In genomic region chr7:142579946-142580345, GRCh38 we compare ENCODE assay signal across 17 cellular contexts.
DNase-seq lines count a peak whose midpoint lies in the region; ATAC-seq and TF ChIP-seq lines count a peak whose summit lies in the region.
"Had no signal": no experiment of that assay in that cellular context is flagged by ENCODE, and none has a peak within 500 bp of the region (broad histone marks: within the 10 kb centered on the region; RNA-seq: fewer than 3 reads in every experiment).

No MANE protein-coding gene starts in this region.

- peak; percentile 40 for ATAC-seq in GM21737 (IDR thresholded peaks at IDR 0.05; ENCODE audit: unreplicated experiment)
- peak; percentile 42 for ATAC-seq in HG03571 (IDR thresholded peaks at IDR 0.05; ENCODE audit: unreplicated experiment)
- ATAC-seq in GM18498 (IDR thresholded peaks at IDR 0.05; ENCODE audit: unreplicated experiment) = no peak
- no peak for ATAC-seq in GM18502 (IDR thresholded peaks at IDR 0.05; ENCODE audit: poor library complexity, unreplicated experiment)
- ATAC-seq: CD8-positive, alpha-beta T cell; gastroesophageal sphincter had no signal

- no peaks in the 10 kb centered on the region for H3K36me3 Mint-ChIP-seq in T-helper 2 cell treated with Interferon-gamma antibody and Interleukin-4, amounts not matched to agents 5 μg/mL and 100 μg/mL, for 36 hours (ENCODE audit: low read depth)
- H3K36me3 Mint-ChIP-seq: CD8-positive, alpha-beta T cell; IgD-negative memory B cell; neural progenitor cell had no signal

- H3K4me1 Mint-ChIP-seq in T-helper 2 cell treated with Interferon-gamma antibody and Interleukin-4, amounts not matched to agents 5 μg/mL and 100 μg/mL, for 36 hours (ENCODE audit: low read depth) = peaks cover 34% of the 10 kb centered on the region

- H3K4me3 Mint-ChIP-seq in T-helper 2 cell treated with Interferon-gamma antibody and Interleukin-4, amounts not matched to agents 5 μg/mL and 100 μg/mL, for 36 hours = peak overlapping the region; percentile 46
- H3K4me3 Mint-ChIP-seq: HFFc6, neural progenitor cell had no signal

- no peaks in the 10 kb centered on the region for H3K27me3 Mint-ChIP-seq in T-helper 2 cell treated with Interferon-gamma antibody and Interleukin-4, amounts not matched to agents 5 μg/mL and 100 μg/mL, for 36 hours (ENCODE audit: low read depth)
- H3K27me3 Mint-ChIP-seq: IgD-negative memory B cell had no signal

- H3K9me3 Mint-ChIP-seq in T-helper 2 cell treated with Interferon-gamma antibody and Interleukin-4, amounts not matched to agents 5 μg/mL and 100 μg/mL, for 36 hours = no peaks in the 10 kb centered on the region
- H3K9me3 Mint-ChIP-seq: CD8-positive, alpha-beta T cell; HFFc6; IgD-negative memory B cell; neural progenitor cell had no signal

- peak overlapping the region; percentile 34 for H3K27ac Mint-ChIP-seq in T-helper 2 cell treated with Interferon-gamma antibody and Interleukin-4, amounts not matched to agents 5 μg/mL and 100 μg/mL, for 36 hours
- H3K27ac Mint-ChIP-seq: CD8-positive, alpha-beta T cell; HFFc6; IgD-negative memory B cell; neural progenitor cell had no signal

- CTCF ChIA-PET in HEK293T (lab: Yijun Ruan, JAX) = interaction anchor here (2.2 kb wide), 1 partner anchor 24 kb away, joined by 7 read pairs; no protein-coding TSS in a partner anchor

- DNase-seq in T-helper 2 cell treated with Interferon-gamma antibody and Interleukin-4, amounts not matched to agents 5 μg/mL and 100 μg/mL, for 36 hours (ENCODE audit: low spot score) = no peak
- DNase-seq in T-helper 2 cell = no peak
- DNase-seq in left kidney (ENCODE audit: low read depth, low spot score) = peak; percentile 35
- DNase-seq in HEK293T (ENCODE audit: extremely low spot score) = no peak
- DNase-seq: activated CD4-positive, alpha-beta T cell treated with anti-CD3 and anti-CD28 coated beads for 48 hours; CD8-positive, alpha-beta T cell; HFFc6; mesendoderm; NCI-H1092; testis had no signal

- POLR2A ChIA-PET in HEK293T (lab: Yijun Ruan, JAX) = no interaction called here

TF ChIP-seq in HEK293T, 16 proteins besides CTCF, POLR2A, EP300 and RAD21:
- TF ChIP-seq TARDBP (IDR thresholded peaks at IDR 0.05) (no peak), SUZ12 (IDR thresholded peaks at IDR 0.05) (no peak), CTBP1 (IDR thresholded peaks at IDR 0.05; ENCODE audit: borderline replicate concordance) (no peak), ELF4 (IDR thresholded peaks at IDR 0.05) (no peak), L3MBTL2 (conservative IDR thresholded peaks at IDR 0.05) (no peak), ZNF384 (IDR thresholded peaks at IDR 0.05) (no peak)
- TF ChIP-seq, protein P1, sequence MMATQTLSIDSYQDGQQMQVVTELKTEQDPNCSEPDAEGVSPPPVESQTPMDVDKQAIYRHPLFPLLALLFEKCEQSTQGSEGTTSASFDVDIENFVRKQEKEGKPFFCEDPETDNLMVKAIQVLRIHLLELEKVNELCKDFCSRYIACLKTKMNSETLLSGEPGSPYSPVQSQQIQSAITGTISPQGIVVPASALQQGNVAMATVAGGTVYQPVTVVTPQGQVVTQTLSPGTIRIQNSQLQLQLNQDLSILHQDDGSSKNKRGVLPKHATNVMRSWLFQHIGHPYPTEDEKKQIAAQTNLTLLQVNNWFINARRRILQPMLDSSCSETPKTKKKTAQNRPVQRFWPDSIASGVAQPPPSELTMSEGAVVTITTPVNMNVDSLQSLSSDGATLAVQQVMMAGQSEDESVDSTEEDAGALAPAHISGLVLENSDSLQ (IDR thresholded peaks at IDR 0.05) = no peak

Comparison
In these comparisons a context has a peak if more than half of its experiments do, and no peak if none do; other contexts are left out.
1. ATAC-seq: peak in GM21737 (single experiment) and HG03571 (single experiment); none in GM18498 (single experiment) and GM18502 (single experiment).